In the genomic region with DNA sequence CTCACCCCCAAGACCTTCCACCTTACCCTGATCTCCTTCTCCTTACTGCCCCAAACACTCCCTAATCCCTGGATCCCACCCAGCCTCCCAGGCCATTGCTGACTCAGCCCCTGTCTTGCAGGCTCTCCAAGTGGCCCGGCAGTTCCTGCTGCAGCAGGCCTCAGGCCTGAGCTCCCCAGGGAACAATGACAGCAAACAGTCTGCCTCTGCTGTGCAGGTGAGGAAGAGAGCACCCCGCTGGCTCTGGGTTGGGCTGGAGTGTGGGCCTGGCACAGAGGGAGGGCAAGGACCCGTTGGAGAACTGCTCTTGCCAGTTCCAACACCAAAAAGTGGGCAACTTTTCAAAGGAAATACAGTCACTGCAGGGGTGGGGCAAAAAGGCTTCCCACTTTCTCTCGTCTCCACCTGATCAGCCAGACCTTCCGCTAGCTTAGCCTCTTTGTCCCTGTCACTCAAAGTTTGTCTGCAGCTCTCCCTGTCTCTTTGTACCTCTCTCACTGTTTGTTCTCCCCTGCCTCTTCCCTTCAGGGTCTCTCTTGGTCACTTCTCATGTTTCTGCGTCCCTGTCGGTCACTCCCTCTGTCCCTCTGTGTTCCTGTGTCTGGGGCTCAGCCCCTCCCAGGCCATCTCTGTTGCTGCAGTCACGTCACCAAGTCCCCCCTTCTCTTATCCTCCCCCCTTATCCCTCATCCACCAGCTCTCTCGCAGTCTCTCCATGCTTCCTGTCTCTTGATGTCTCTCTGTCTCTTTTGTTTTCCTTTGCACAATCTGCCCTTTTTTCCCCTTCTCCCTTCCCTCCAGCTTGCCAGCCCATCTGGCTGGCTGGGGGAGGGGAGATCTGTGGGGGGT, we compare ENCODE assay signal across 8 cellular contexts. TPM values are rescaled to one million over a fixed set of nuclear protein-coding genes. Genes with fewer than 3 reads are reported as not detected.
A peak's percentile ranks its signal among the peaks of the same experiment; 100 is the strongest.
DNase-seq lines count a peak whose midpoint lies in the region; ATAC-seq and TF ChIP-seq lines count a peak whose summit lies in the region.

No MANE protein-coding gene starts in this region.

- H3K36me3 ChIP-seq in SJCRH30, result no peaks in the 10 kb centered on the region

- H3K4me3 ChIP-seq in AG04450 (ENCODE audit: low read depth, low read length) (peak overlapping the region; percentile 35), SJCRH30 (no peak overlapping the region; the same call in 1 of the 2 replicates)

- no peak for DNase-seq in AG04450 (ENCODE audit: low read depth, low spot score)
- DNase-seq in SJCRH30, result peak; percentile 67 to 85
- DNase-seq in left cardiac atrium, result peak; percentile 49
- DNase-seq in stimulated activated naive B cell treated with anti-CD40 and anti-IgM and Interleukin-4, amounts not matched to agents 10 μg/mL and 1 μg/mL and 100 μg/mL, for 72 hours, result no peak
- DNase-seq in stimulated activated naive CD4-positive, alpha-beta T cell (lab: John Stamatoyannopoulos, UW), result no peak
- DNase-seq in LoVo (ENCODE audit: low spot score), result no peak
- DNase-seq in OCI-M2 (lab: John Stamatoyannopoulos, UW; ENCODE audit: unreplicated experiment), result no peak

- H3K27ac ChIP-seq in AG04450 (ENCODE audit: low read depth, low read length) (peak overlapping the region; percentile 83), SJCRH30 (peak overlapping the region; percentile 75)

- no peak for TF ChIP-seq CTCF in AG04450 (IDR thresholded peaks at IDR 0.05; ENCODE audit: low read depth, low read length)

- no peaks in the 10 kb centered on the region for H3K27me3 Mint-ChIP-seq in stimulated activated naive B cell treated with anti-CD40 and anti-IgM and Interleukin-4, amounts not matched to agents 10 μg/mL and 1 μg/mL and 100 μg/mL, for 72 hours

- peaks cover 46 to 47% of the 10 kb centered on the region in 2 donors for H3K4me1 Mint-ChIP-seq in stimulated activated naive B cell treated with anti-CD40 and anti-IgM and Interleukin-4, amounts not matched to agents 10 μg/mL and 1 μg/mL and 100 μg/mL, for 72 hours

- POLR2A ChIA-PET in AG04450 (lab: Yijun Ruan, JAX), result interaction anchor here (1.1 to 1.7 kb wide), 2 partner anchors 28 to 31 kb away, joined by 3 to 4 read pairs; no protein-coding TSS in a partner anchor

- no peaks in the 10 kb centered on the region for H3K9me3 Mint-ChIP-seq in stimulated activated naive B cell treated with anti-CD40 and anti-IgM and Interleukin-4, amounts not matched to agents 10 μg/mL and 1 μg/mL and 100 μg/mL, for 72 hours

- H3K4me1 ChIP-seq in SJCRH30, result peaks cover 55% of the 10 kb centered on the region

- CTCF ChIA-PET in AG04450 (lab: Charles Lee), result interaction anchor here (0.6 to 1.8 kb wide), 4 partner anchors 105 to 210 kb away, joined by 3 to 5 read pairs (median 4); no protein-coding TSS in a partner anchor

- TF ChIP-seq EP300 in Ishikawa (IDR thresholded peaks at IDR 0.05; ENCODE audit: borderline replicate concordance), result peak; percentile 77; the same call in 1 of the 2 replicates

- intact Hi-C loops in left cardiac atrium (cut with DNase I), result no loop called here

- no peak overlapping the region for H3K4me3 Mint-ChIP-seq in stimulated activated naive B cell treated with anti-CD40 and anti-IgM and Interleukin-4, amounts not matched to agents 10 μg/mL and 1 μg/mL and 100 μg/mL, for 72 hours

- peak overlapping the region; percentile 39 for H3K27ac Mint-ChIP-seq in stimulated activated naive B cell treated with anti-CD40 and anti-IgM and Interleukin-4, amounts not matched to agents 10 μg/mL and 1 μg/mL and 100 μg/mL, for 72 hours

- peaks cover 16 to 61% of the 10 kb centered on the region in 2 donors for H3K36me3 Mint-ChIP-seq in stimulated activated naive B cell treated with anti-CD40 and anti-IgM and Interleukin-4, amounts not matched to agents 10 μg/mL and 1 μg/mL and 100 μg/mL, for 72 hours

- H3K27me3 ChIP-seq in AG04450 (ENCODE audit: control insufficient read depth, insufficient read depth, low read length) (no peaks in the 10 kb centered on the region), SJCRH30 (no peaks in the 10 kb centered on the region)

- TF ChIP-seq RAD21 in Ishikawa (IDR thresholded peaks at IDR 0.05; ENCODE audit: low read depth), result peak; percentile 17; the same call in 1 of the 2 replicates

- peak; percentile 21 to 28 for ATAC-seq in left cardiac atrium
- ATAC-seq in stimulated activated naive B cell treated with anti-CD40 and anti-IgM and Interleukin-4, amounts not matched to agents 10 μg/mL and 1 μg/mL and 100 μg/mL, for 72 hours (replicated peaks), result no peak

- H3K9me3 ChIP-seq in AG04450 (ENCODE audit: control insufficient read depth, insufficient read depth, low read length), result no peaks in the 10 kb centered on the region
- H3K9me3 ChIP-seq in SJCRH30 (replicated peaks), result no peaks in the 10 kb centered on the region

TF ChIP-seq in Ishikawa, 13 proteins besides CTCF, POLR2A, EP300 and RAD21:
- TF ChIP-seq CEBPB (IDR thresholded peaks at IDR 0.05) (0 out of 2 replicates have a peak, but pooled peaks have one; percentile 29), NFIC (IDR thresholded peaks at IDR 0.05) (peak; percentile 90), TAF1 (IDR thresholded peaks at IDR 0.05; ENCODE audit: low read depth) (no peak), ZBTB7A (IDR thresholded peaks at IDR 0.05; ENCODE audit: low read depth) (no peak), USF1 (IDR thresholded peaks at IDR 0.05) (no peak; the same call in 1 of the 2 replicates), EGR1 (IDR thresholded peaks at IDR 0.05) (no peak), TEAD4 (IDR thresholded peaks at IDR 0.05) (peak; percentile 42; the same call in 1 of the 2 replicates), TCF12 (IDR thresholded peaks at IDR 0.05; ENCODE audit: low read depth) (peak; percentile 82)
- TF ChIP-seq, protein P1, sequence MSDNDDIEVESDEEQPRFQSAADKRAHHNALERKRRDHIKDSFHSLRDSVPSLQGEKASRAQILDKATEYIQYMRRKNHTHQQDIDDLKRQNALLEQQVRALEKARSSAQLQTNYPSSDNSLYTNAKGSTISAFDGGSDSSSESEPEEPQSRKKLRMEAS (IDR thresholded peaks at IDR 0.05), result peak; percentile 66

RNA-seq across cellular contexts. Expression of gene FOXP4, which starts 31.9 kb away (rescaled TPM):
- polyA plus RNA-seq in AG04450 (2011; rRNA removed), result 1.9 and 3.1 TPM in 2 replicates
- polyA minus RNA-seq in AG04450 (2011; rRNA and poly(A)+ RNA removed), result 3.9 and 5.2 TPM in 2 replicates
- 9.2 and 10.3 TPM in 2 replicates for total RNA-seq in SJCRH30 (2014; rRNA removed; shearing (Covaris generic))
- 10 to 100 TPM; 15.6 to 18.4 TPM for total RNA-seq in left cardiac atrium

Comparison
In these comparisons a context has a peak if more than half of its experiments do, and no peak if none do; other contexts are left out.
1. DNase-seq: peak in SJCRH30 (2 of 2) and left cardiac atrium (single experiment); none in AG04450 (single experiment), stimulated activated naive B cell treated with anti-CD40 and anti-IgM and Interleukin-4, amounts not matched to agents 10 μg/mL and 1 μg/mL and 100 μg/mL, for 72 hours (single experiment), stimulated activated naive CD4-positive, alpha-beta T cell (0 of 6), LoVo (single experiment) and OCI-M2 (single experiment).
2. ATAC-seq: peak in left cardiac atrium (2 of 2); none in stimulated activated naive B cell treated with anti-CD40 and anti-IgM and Interleukin-4, amounts not matched to agents 10 μg/mL and 1 μg/mL and 100 μg/mL, for 72 hours (0 of 2).